Comparison of ENCODE assay signal across 9 cellular contexts in genomic region chr13:83265279-83265678, GRCh38.
"Had no signal": no experiment of that assay in that cellular context is flagged by ENCODE, and none has a peak within 500 bp of the region (broad histone marks: within the 10 kb centered on the region; RNA-seq: fewer than 3 reads in every experiment).

No MANE protein-coding gene starts in this region.

- H3K9ac ChIP-seq: KMS-11 had no signal

- H3K27ac Mint-ChIP-seq: IgD-negative memory B cell had no signal

- H3K4me1 Mint-ChIP-seq: IgD-negative memory B cell had no signal

- H3K4me3 ChIP-seq: K562 had no signal

- H3K27ac ChIP-seq: HL-60, KMS-11 had no signal

- ATAC-seq: HepG2, K562 had no signal

- DNase-seq: IMR-90, KBM-7, KG1 had no signal

- H3K36me3 Mint-ChIP-seq: IgD-negative memory B cell had no signal

- H3K4me3 Mint-ChIP-seq: IgD-negative memory B cell had no signal

- FAIRE-seq: HepG2, HTR-8/SVneo, K562 had no signal

- H3K4me2 ChIP-seq: KMS-11 had no signal

- H3K27me3 Mint-ChIP-seq: IgD-negative memory B cell had no signal
